10 cellular contexts compared by ENCODE assay signal in the genomic region with DNA sequence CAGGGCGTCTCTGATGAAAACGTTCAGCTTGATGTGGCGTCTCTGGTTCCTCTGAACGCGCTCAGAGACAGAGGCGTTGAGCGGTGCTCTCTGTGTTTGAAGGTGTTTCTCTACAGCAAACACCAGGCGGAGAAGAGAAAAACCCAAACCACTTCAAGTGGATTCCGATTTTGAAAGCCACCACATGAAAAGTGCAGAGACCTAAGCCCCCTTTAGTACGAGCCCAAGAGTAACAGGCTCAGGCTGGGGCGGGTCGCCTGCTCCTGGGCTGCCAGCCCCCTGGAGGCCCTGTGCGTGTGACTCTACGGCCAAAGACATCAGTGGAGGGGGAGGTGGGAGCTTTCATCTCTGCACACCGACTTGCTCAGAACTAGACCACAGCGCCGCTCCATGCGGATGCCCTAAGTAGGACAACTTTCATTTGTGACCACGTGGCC.
DNase-seq lines count a peak whose midpoint lies in the region; ATAC-seq and TF ChIP-seq lines count a peak whose summit lies in the region.
"Had no signal": no experiment of that assay in that cellular context is flagged by ENCODE, and none has a peak within 500 bp of the region (broad histone marks: within the 10 kb centered on the region; RNA-seq: fewer than 3 reads in every experiment).

No MANE protein-coding gene starts in this region.

- H3K36me3 ChIP-seq in BE2C (no peaks in the 10 kb centered on the region), A673 (ENCODE audit: insufficient read depth, low read length, poor library complexity, severe bottlenecking) (no peaks in the 10 kb centered on the region)

- DNase-seq in GM12865 (ENCODE audit: low read depth), result peak; percentile 63
- DNase-seq in activated CD4-positive, alpha-beta T cell treated with anti-CD3 and anti-CD28 coated beads, Interleukin-2, amount 50 U/mL, for 4 hours, result peak; percentile 42 to 53
- peak; percentile 61 for DNase-seq in stimulated activated CD4-positive, alpha-beta T cell treated with anti-CD3 and anti-CD28 coated beads, Interleukin-2, amount 100 ng/mL, for 48 hours
- no peak for DNase-seq in BE2C
- DNase-seq in occipital lobe (lab: John Stamatoyannopoulos, UW), result no peak
- no peak for DNase-seq in A673 (ENCODE audit: low spot score)
- DNase-seq: NCI-H82 had no signal

- no peaks in the 10 kb centered on the region; the same call in 1 of the 2 replicates for H3K9me3 ChIP-seq in BE2C
- H3K9me3 ChIP-seq in A673 (ENCODE audit: low read depth, low read length, poor library complexity, severe bottlenecking), result no peaks in the 10 kb centered on the region

- TF ChIP-seq CTCF in GM12865 (IDR thresholded peaks at IDR 0.05; ENCODE audit: insufficient read depth, low read depth, low read length, missing control alignments) (no peak), BE2C (IDR thresholded peaks at IDR 0.05; ENCODE audit: low read depth, low read length) (no peak), A673 (conservative IDR thresholded peaks at IDR 0.05; ENCODE audit: low read depth, low read length) (no peak)

- H3K27ac ChIP-seq in A673 (ENCODE audit: low read depth, low read length, poor library complexity, severe bottlenecking), result no peak overlapping the region
- H3K27ac ChIP-seq: epithelial cell of prostate had no signal

- H3K27me3 ChIP-seq in BE2C, result no peaks in the 10 kb centered on the region
- H3K27me3 ChIP-seq in A673 (replicated peaks; ENCODE audit: insufficient read depth, low read depth, low read length, poor library complexity), result peaks cover 3% of the 10 kb centered on the region

- BruUV-seq in A673 (replicated peaks; lab: Mats Ljungman, UMichigan), result no TSS peak

- no peak for ATAC-seq in GM19324 (IDR thresholded peaks at IDR 0.05; ENCODE audit: low FRiP score, unreplicated experiment)

- POLR2A ChIA-PET in A673 (lab: Charles Lee; ENCODE audit: low non-redundant PET), result no interaction called here

- H3K4me1 ChIP-seq in BE2C, result no peaks in the 10 kb centered on the region
- H3K4me1 ChIP-seq in A673 (ENCODE audit: insufficient read depth, low read length, poor library complexity, severe bottlenecking), result no peaks in the 10 kb centered on the region

- CTCF ChIA-PET in A673 (lab: Charles Lee), result no interaction called here

- H3K4me3 Mint-ChIP-seq in activated naive CD4-positive, alpha-beta T cell treated with anti-CD3 and anti-CD28 coated beads, Interleukin-2, amount 50 U/mL, for 24 hours, result peak overlapping the region; percentile 63

- intact Hi-C loops in A673 (cut with micrococcal nuclease; ENCODE audit: unreplicated experiment), result no loop called here

- H3K4me1 Mint-ChIP-seq in activated naive CD4-positive, alpha-beta T cell treated with anti-CD3 and anti-CD28 coated beads, Interleukin-2, amount 50 U/mL, for 24 hours, result peaks cover 64% of the 10 kb centered on the region

- H3K9me3 Mint-ChIP-seq in activated naive CD4-positive, alpha-beta T cell treated with anti-CD3 and anti-CD28 coated beads, Interleukin-2, amount 50 U/mL, for 24 hours, result no peaks in the 10 kb centered on the region

- peak overlapping the region; percentile 26 for H3K27ac Mint-ChIP-seq in activated naive CD4-positive, alpha-beta T cell treated with anti-CD3 and anti-CD28 coated beads, Interleukin-2, amount 50 U/mL, for 24 hours

- peaks cover 2% of the 10 kb centered on the region for H3K36me3 Mint-ChIP-seq in activated naive CD4-positive, alpha-beta T cell treated with anti-CD3 and anti-CD28 coated beads, Interleukin-2, amount 50 U/mL, for 24 hours

- peaks cover 13% of the 10 kb centered on the region for H3K27me3 Mint-ChIP-seq in activated naive CD4-positive, alpha-beta T cell treated with anti-CD3 and anti-CD28 coated beads, Interleukin-2, amount 50 U/mL, for 24 hours

- H3K4me3 ChIP-seq in GM12865 (ENCODE audit: low read depth, low read length), result no peak overlapping the region
- no peak overlapping the region for H3K4me3 ChIP-seq in BE2C (ENCODE audit: low read depth, low read length)
- no peak overlapping the region for H3K4me3 ChIP-seq in A673 (ENCODE audit: low read depth, low read length, poor library complexity, severe bottlenecking)

Comparison
In these comparisons a context has a peak if more than half of its experiments do, and no peak if none do; other contexts are left out.
1. DNase-seq: peak in GM12865 (single experiment), activated CD4-positive, alpha-beta T cell treated with anti-CD3 and anti-CD28 coated beads, Interleukin-2, amount 50 U/mL, for 4 hours (2 of 2) and stimulated activated CD4-positive, alpha-beta T cell treated with anti-CD3 and anti-CD28 coated beads, Interleukin-2, amount 100 ng/mL, for 48 hours (2 of 2); none in BE2C (single experiment), occipital lobe (single experiment) and A673 (single experiment).